Comparison of ENCODE assay signal across 1 cellular context in the genomic region with DNA sequence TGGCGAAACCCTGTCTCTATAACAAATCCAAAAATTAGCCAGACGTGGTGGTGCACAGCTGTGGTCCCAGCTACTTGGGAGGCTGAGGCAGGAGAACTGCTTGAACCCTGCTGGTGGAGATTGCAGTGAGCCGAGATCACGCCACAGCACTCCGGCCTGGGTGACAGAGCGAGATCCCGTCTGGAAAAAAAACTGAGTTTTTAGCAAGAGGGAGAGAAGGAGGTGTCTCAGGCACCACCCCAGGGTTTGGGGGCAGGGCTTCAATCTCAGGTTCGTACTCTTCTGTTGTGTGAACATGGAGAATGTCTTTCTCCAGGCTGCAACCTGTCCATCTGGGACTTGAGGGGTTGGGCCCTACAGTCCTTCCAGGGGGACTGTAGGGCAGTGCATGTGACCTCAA.
A peak's percentile ranks its signal among the peaks of the same experiment; 100 is the strongest.
TF ChIP-seq lines count a peak whose summit lies in the region.

No MANE protein-coding gene starts in this region.

TF ChIP-seq in HepG2, 621 proteins besides CTCF, POLR2A, EP300 and RAD21:
- TF ChIP-seq KLF12 (CRISPR knock-in tag; IDR thresholded peaks at IDR 0.05; ENCODE audit: borderline replicate concordance) = no peak
- TF ChIP-seq, protein P1, sequence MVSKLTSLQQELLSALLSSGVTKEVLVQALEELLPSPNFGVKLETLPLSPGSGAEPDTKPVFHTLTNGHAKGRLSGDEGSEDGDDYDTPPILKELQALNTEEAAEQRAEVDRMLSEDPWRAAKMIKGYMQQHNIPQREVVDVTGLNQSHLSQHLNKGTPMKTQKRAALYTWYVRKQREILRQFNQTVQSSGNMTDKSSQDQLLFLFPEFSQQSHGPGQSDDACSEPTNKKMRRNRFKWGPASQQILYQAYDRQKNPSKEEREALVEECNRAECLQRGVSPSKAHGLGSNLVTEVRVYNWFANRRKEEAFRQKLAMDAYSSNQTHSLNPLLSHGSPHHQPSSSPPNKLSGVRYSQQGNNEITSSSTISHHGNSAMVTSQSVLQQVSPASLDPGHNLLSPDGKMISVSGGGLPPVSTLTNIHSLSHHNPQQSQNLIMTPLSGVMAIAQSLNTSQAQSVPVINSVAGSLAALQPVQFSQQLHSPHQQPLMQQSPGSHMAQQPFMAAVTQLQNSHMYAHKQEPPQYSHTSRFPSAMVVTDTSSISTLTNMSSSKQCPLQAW (CRISPR knock-in tag; IDR thresholded peaks at IDR 0.05) = 0 out of 2 replicates have a peak, but pooled peaks have one; percentile 9
